27 cellular contexts compared by ENCODE assay signal in genomic region chr22:44748524-44748923, GRCh38.
"Had no signal": no experiment of that assay in that cellular context is flagged by ENCODE, and none has a peak within 500 bp of the region (broad histone marks: within the 10 kb centered on the region; RNA-seq: fewer than 3 reads in every experiment).

No MANE protein-coding gene starts in this region.

- FAIRE-seq: astrocyte, TTC549 had no signal

- H3K27me3 ChIP-seq: ovary had no signal

- H3K9me3 Mint-ChIP-seq: activated naive CD4-positive, alpha-beta T cell treated with anti-CD3 and anti-CD28 coated beads, Interleukin-2, amount 10 ng/mL, durations not matched to agents 7 days and 5 days; activated naive CD8-positive, alpha-beta T cell treated with anti-CD3 and anti-CD28 coated beads, Interleukin-2, amount 10 ng/mL, durations not matched to agents 7 days and 5 days; activated T-cell treated with anti-CD3 and anti-CD28 coated beads, Interleukin-2, amount 50 U/mL, for 24 hours; T-helper 1 cell treated with Interleukin-12 subunit alpha and Interleukin-12 subunit beta and Interleukin-4 antibody, amounts not matched to agents 30 μg/mL and 1 μg/mL, for 36 hours had no signal

- ATAC-seq: activated CD4-positive, CD25-positive, alpha-beta regulatory T cell treated with anti-CD3 and anti-CD28 coated beads, Interleukin-2, amount 50 U/mL, for 24 hours; esophagus mucosa; lower lobe of right lung had no signal

- H3K9me3 ChIP-seq: lower lobe of right lung, suprapubic skin had no signal

- H3K4me3 Mint-ChIP-seq: activated CD4-positive, alpha-beta memory T cell treated with anti-CD3 and anti-CD28 coated beads for 36 hours; activated naive CD4-positive, alpha-beta T cell treated with anti-CD3 and anti-CD28 coated beads, Interleukin-2, amount 10 ng/mL, durations not matched to agents 7 days and 5 days; activated naive CD8-positive, alpha-beta T cell treated with anti-CD3 and anti-CD28 coated beads, Interleukin-2, amount 10 ng/mL, durations not matched to agents 7 days and 5 days; activated T-cell treated with anti-CD3 and anti-CD28 coated beads, Interleukin-2, amount 50 U/mL, for 24 hours; immature natural killer cell; nephron progenitor cell; T-helper 1 cell treated with Interleukin-12 subunit alpha and Interleukin-12 subunit beta and Interleukin-4 antibody, amounts not matched to agents 30 μg/mL and 1 μg/mL, for 36 hours had no signal

- H3K36me3 Mint-ChIP-seq: activated CD4-positive, alpha-beta memory T cell treated with anti-CD3 and anti-CD28 coated beads for 36 hours; activated naive CD4-positive, alpha-beta T cell treated with anti-CD3 and anti-CD28 coated beads, Interleukin-2, amount 10 ng/mL, durations not matched to agents 7 days and 5 days; immature natural killer cell had no signal

- H3K36me3 ChIP-seq: lower lobe of right lung, ovary, right atrium auricular region, suprapubic skin, tibial artery, WERI-Rb-1 had no signal

- H3K4me3 ChIP-seq: lower lobe of right lung, ovary, right atrium auricular region, suprapubic skin, tibial artery had no signal

- H3K27ac Mint-ChIP-seq: activated CD4-positive, alpha-beta memory T cell treated with anti-CD3 and anti-CD28 coated beads for 36 hours; activated naive CD4-positive, alpha-beta T cell treated with anti-CD3 and anti-CD28 coated beads, Interleukin-2, amount 10 ng/mL, durations not matched to agents 7 days and 5 days; activated naive CD8-positive, alpha-beta T cell treated with anti-CD3 and anti-CD28 coated beads, Interleukin-2, amount 10 ng/mL, durations not matched to agents 7 days and 5 days; activated T-cell treated with anti-CD3 and anti-CD28 coated beads, Interleukin-2, amount 50 U/mL, for 24 hours; immature natural killer cell; nephron progenitor cell; T-helper 1 cell treated with Interleukin-12 subunit alpha and Interleukin-12 subunit beta and Interleukin-4 antibody, amounts not matched to agents 30 μg/mL and 1 μg/mL, for 36 hours had no signal

- H3K27ac ChIP-seq: lower lobe of right lung, ovary, right atrium auricular region, suprapubic skin, tibial artery, WERI-Rb-1 had no signal

- DNase-seq: activated CD4-positive, alpha-beta memory T cell treated with anti-CD3 and anti-CD28 coated beads for 36 hours; activated CD4-positive, alpha-beta T cell treated with anti-CD3 and anti-CD28 coated beads for 48 hours; activated CD8-positive, alpha-beta memory T cell treated with anti-CD3 and anti-CD28 coated beads, Interleukin-2, amount 50 U/mL, for 48 hours; activated gamma-delta T cell; activated naive CD4-positive, alpha-beta T cell treated with anti-CD3 and anti-CD28 coated beads, Interleukin-2, amount 10 ng/mL, durations not matched to agents 7 days and 5 days; activated naive CD8-positive, alpha-beta T cell treated with anti-CD3 and anti-CD28 coated beads, Interleukin-2, amount 10 ng/mL, durations not matched to agents 7 days and 5 days; activated T-cell treated with anti-CD3 and anti-CD28 coated beads, Interleukin-2, amount 50 U/mL, for 24 hours; caudate nucleus; foreskin fibroblast; head of caudate nucleus; hypothalamus; immature natural killer cell; lower lobe of right lung; mesenchymal stem cell; nephron progenitor cell; ovary; stimulated activated naive CD4-positive, alpha-beta T cell; T-helper 9 cell; tibial artery; WERI-Rb-1 had no signal
